Comparison of ENCODE assay signal across 1 cellular context in the genomic region with DNA sequence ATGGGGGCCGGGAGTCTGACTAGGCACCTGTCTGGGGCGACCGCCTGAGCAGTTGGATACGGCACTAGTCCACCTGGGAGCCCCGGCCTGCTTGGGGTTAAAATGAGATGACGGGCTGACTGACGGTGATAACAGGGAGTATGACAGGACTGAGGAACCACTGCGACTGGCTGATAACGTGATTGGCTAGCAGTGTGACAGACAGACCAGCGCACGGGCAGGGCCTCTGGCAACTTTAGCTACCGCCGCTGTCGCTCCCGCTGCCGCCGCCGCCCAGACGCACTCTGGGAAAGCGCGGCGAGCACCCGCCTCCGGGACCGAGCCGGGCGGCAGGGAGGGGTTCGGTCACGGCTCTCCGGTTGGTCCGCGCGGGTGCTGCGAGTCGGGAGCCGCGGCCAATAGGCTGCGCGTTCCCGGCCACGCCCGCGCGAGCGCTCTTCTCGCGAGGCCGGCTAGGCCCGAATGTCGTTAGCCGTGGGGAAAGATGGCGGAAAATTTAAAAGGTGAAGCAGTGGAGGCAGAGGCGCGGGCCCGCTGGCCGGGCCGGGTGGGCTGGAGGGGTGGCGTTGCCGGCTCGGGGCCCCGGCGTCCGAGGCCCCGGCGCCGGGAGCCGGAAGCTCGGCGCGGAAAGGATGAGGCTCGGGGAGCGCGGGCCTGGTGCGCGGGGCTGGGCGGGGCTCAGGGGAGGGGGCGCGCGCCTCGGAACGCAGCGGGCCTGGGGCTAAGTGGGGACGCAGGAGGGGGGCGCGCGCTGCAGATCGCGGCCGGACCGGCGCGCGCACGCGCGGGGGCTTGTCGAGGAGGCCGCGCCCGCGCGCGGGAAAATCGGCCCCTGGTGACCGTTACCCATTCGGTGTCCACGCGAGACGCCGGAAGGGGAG.
TF ChIP-seq lines count a peak whose summit lies in the region.

A gene with protein sequence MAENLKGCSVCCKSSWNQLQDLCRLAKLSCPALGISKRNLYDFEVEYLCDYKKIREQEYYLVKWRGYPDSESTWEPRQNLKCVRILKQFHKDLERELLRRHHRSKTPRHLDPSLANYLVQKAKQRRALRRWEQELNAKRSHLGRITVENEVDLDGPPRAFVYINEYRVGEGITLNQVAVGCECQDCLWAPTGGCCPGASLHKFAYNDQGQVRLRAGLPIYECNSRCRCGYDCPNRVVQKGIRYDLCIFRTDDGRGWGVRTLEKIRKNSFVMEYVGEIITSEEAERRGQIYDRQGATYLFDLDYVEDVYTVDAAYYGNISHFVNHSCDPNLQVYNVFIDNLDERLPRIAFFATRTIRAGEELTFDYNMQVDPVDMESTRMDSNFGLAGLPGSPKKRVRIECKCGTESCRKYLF (plus strand): TSS at position 434 of the 881 bp plus-strand sequence. CDS start 51 bp downstream, at position 485.

TF ChIP-seq in K562, 482 proteins besides CTCF, POLR2A, EP300 and RAD21 (continued from another document and continues in another):
- TF ChIP-seq, protein P1, sequence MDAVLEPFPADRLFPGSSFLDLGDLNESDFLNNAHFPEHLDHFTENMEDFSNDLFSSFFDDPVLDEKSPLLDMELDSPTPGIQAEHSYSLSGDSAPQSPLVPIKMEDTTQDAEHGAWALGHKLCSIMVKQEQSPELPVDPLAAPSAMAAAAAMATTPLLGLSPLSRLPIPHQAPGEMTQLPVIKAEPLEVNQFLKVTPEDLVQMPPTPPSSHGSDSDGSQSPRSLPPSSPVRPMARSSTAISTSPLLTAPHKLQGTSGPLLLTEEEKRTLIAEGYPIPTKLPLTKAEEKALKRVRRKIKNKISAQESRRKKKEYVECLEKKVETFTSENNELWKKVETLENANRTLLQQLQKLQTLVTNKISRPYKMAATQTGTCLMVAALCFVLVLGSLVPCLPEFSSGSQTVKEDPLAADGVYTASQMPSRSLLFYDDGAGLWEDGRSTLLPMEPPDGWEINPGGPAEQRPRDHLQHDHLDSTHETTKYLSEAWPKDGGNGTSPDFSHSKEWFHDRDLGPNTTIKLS (IDR thresholded peaks at IDR 0.05; ENCODE audit: borderline replicate concordance, low read depth): peak; percentile 50; the same call in 1 of the 2 replicates
- TF ChIP-seq EHMT2 (IDR thresholded peaks at IDR 0.05): no peak
- no peak for TF ChIP-seq ZNF324 (CRISPR knock-in tag; IDR thresholded peaks at IDR 0.05)
- TF ChIP-seq MEF2D (tag; conservative IDR thresholded peaks at IDR 0.05; ENCODE audit: low read depth): 0 out of 2 replicates have a peak, but pooled peaks have one; percentile 21
- TF ChIP-seq ZNF717 (CRISPR knock-in tag; IDR thresholded peaks at IDR 0.05): no peak
- peak; percentile 89 for TF ChIP-seq E2F3 (CRISPR knock-in tag; IDR thresholded peaks at IDR 0.05)
- no peak for TF ChIP-seq ZNF347 (CRISPR knock-in tag; IDR thresholded peaks at IDR 0.05; ENCODE audit: low read depth)
- TF ChIP-seq HDAC6 (IDR thresholded peaks at IDR 0.05; ENCODE audit: low read depth, low read length): no peak
- peak; percentile 82 for TF ChIP-seq MEIS2 (IDR thresholded peaks at IDR 0.05; ENCODE audit: partially characterized antibody)
- no peak for TF ChIP-seq WHSC1 (IDR thresholded peaks at IDR 0.05; ENCODE audit: low read length)
- peak; percentile 35 for TF ChIP-seq NFYB (IDR thresholded peaks at IDR 0.05; ENCODE audit: extremely low read depth, insufficient read length)
- peak; percentile 89; the same call in 1 of the 2 replicates for TF ChIP-seq E2F4 (CRISPR knock-in tag; IDR thresholded peaks at IDR 0.05; ENCODE audit: low read depth)
- peak; percentile 81 for TF ChIP-seq SAP30 (IDR thresholded peaks at IDR 0.05; ENCODE audit: borderline replicate concordance, insufficient read depth, low read depth, low read length, poor library complexity, severe bottlenecking)
- TF ChIP-seq CEBPZ (IDR thresholded peaks at IDR 0.05; ENCODE audit: borderline replicate concordance, low read depth, low read length): no peak
- TF ChIP-seq NCOR1 (IDR thresholded peaks at IDR 0.05): peak; percentile 91
- no peak for TF ChIP-seq RNF219 (CRISPR knock-in tag; IDR thresholded peaks at IDR 0.05)
- TF ChIP-seq, protein P2, sequence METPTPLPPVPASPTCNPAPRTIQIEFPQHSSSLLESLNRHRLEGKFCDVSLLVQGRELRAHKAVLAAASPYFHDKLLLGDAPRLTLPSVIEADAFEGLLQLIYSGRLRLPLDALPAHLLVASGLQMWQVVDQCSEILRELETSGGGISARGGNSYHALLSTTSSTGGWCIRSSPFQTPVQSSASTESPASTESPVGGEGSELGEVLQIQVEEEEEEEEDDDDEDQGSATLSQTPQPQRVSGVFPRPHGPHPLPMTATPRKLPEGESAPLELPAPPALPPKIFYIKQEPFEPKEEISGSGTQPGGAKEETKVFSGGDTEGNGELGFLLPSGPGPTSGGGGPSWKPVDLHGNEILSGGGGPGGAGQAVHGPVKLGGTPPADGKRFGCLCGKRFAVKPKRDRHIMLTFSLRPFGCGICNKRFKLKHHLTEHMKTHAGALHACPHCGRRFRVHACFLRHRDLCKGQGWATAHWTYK (CRISPR knock-in tag; IDR thresholded peaks at IDR 0.05): peak; percentile 68; the same call in 1 of the 2 replicates
- TF ChIP-seq POLR2H (tag; IDR thresholded peaks at IDR 0.05; ENCODE audit: low read depth): peak; percentile 73
- no peak for TF ChIP-seq ESRRA (IDR thresholded peaks at IDR 0.05; ENCODE audit: borderline replicate concordance, low read depth)
- 0 out of 2 replicates have a peak, but pooled peaks have one; percentile 2 for TF ChIP-seq SPI1 (IDR thresholded peaks at IDR 0.05; ENCODE audit: borderline replicate concordance, low read depth, low read length)
- peak; percentile 81 for TF ChIP-seq ZFX (CRISPR knock-in tag; IDR thresholded peaks at IDR 0.05)
- TF ChIP-seq, protein P3, sequence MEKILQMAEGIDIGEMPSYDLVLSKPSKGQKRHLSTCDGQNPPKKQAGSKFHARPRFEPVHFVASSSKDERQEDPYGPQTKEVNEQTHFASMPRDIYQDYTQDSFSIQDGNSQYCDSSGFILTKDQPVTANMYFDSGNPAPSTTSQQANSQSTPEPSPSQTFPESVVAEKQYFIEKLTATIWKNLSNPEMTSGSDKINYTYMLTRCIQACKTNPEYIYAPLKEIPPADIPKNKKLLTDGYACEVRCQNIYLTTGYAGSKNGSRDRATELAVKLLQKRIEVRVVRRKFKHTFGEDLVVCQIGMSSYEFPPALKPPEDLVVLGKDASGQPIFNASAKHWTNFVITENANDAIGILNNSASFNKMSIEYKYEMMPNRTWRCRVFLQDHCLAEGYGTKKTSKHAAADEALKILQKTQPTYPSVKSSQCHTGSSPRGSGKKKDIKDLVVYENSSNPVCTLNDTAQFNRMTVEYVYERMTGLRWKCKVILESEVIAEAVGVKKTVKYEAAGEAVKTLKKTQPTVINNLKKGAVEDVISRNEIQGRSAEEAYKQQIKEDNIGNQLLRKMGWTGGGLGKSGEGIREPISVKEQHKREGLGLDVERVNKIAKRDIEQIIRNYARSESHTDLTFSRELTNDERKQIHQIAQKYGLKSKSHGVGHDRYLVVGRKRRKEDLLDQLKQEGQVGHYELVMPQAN (IDR thresholded peaks at IDR 0.05; ENCODE audit: borderline replicate concordance): peak; percentile 1; the same call in 1 of the 2 replicates
- peak; percentile 21 to 78; a peak in 3 of 4 replicates for TF ChIP-seq MNT (conservative IDR thresholded peaks at IDR 0.05)
- TF ChIP-seq, protein P4, sequence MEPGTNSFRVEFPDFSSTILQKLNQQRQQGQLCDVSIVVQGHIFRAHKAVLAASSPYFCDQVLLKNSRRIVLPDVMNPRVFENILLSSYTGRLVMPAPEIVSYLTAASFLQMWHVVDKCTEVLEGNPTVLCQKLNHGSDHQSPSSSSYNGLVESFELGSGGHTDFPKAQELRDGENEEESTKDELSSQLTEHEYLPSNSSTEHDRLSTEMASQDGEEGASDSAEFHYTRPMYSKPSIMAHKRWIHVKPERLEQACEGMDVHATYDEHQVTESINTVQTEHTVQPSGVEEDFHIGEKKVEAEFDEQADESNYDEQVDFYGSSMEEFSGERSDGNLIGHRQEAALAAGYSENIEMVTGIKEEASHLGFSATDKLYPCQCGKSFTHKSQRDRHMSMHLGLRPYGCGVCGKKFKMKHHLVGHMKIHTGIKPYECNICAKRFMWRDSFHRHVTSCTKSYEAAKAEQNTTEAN (CRISPR knock-in tag; IDR thresholded peaks at IDR 0.05): no peak
- TF ChIP-seq PML (IDR thresholded peaks at IDR 0.05; ENCODE audit: low read length): peak; percentile 78; the same call in 1 of the 2 replicates
- TF ChIP-seq SMC3 (conservative IDR thresholded peaks at IDR 0.05; ENCODE audit: insufficient read depth, low read depth, low read length): no peak; the same call in 1 of the 2 replicates
- no peak for TF ChIP-seq SAFB2 (IDR thresholded peaks at IDR 0.05; ENCODE audit: borderline replicate concordance, low read depth, low read length, severe bottlenecking)
- TF ChIP-seq RBM22 (IDR thresholded peaks at IDR 0.05; ENCODE audit: low read depth, low read length, poor library complexity, severe bottlenecking): no peak
- TF ChIP-seq PHF20 (IDR thresholded peaks at IDR 0.05; ENCODE audit: partially characterized antibody): peak; percentile 55
- 0 out of 2 replicates have a peak, but pooled peaks have one; percentile 20 for TF ChIP-seq BRD4 (IDR thresholded peaks at IDR 0.05)
